ENCODE assay signal across 1 cellular context in genomic region chr19:10508707-10509106, GRCh38.
TF ChIP-seq lines count a peak whose summit lies in the region.

No MANE protein-coding gene starts in this region.

TF ChIP-seq in IMR-90, 13 proteins besides CTCF, POLR2A, EP300 and RAD21:
- no peak for TF ChIP-seq FOS (IDR thresholded peaks at IDR 0.05; ENCODE audit: low read depth, low read length)
- TF ChIP-seq NFE2L2 (IDR thresholded peaks at IDR 0.05; ENCODE audit: low read depth, low read length): no peak
- TF ChIP-seq MXI1 (IDR thresholded peaks at IDR 0.05; ENCODE audit: borderline replicate concordance, low read depth, low read length): no peak
- TF ChIP-seq, protein P1, sequence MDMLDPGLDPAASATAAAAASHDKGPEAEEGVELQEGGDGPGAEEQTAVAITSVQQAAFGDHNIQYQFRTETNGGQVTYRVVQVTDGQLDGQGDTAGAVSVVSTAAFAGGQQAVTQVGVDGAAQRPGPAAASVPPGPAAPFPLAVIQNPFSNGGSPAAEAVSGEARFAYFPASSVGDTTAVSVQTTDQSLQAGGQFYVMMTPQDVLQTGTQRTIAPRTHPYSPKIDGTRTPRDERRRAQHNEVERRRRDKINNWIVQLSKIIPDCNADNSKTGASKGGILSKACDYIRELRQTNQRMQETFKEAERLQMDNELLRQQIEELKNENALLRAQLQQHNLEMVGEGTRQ (IDR thresholded peaks at IDR 0.05; ENCODE audit: low read depth, low read length): no peak
- TF ChIP-seq, protein P2, sequence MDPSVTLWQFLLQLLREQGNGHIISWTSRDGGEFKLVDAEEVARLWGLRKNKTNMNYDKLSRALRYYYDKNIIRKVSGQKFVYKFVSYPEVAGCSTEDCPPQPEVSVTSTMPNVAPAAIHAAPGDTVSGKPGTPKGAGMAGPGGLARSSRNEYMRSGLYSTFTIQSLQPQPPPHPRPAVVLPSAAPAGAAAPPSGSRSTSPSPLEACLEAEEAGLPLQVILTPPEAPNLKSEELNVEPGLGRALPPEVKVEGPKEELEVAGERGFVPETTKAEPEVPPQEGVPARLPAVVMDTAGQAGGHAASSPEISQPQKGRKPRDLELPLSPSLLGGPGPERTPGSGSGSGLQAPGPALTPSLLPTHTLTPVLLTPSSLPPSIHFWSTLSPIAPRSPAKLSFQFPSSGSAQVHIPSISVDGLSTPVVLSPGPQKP (IDR thresholded peaks at IDR 0.05; ENCODE audit: borderline replicate concordance, low read depth, low read length): no peak
- no peak for TF ChIP-seq MAZ (IDR thresholded peaks at IDR 0.05; ENCODE audit: borderline replicate concordance, low read depth, low read length)
- TF ChIP-seq RCOR1 (IDR thresholded peaks at IDR 0.05; ENCODE audit: insufficient replicate concordance, low read length): no peak
- no peak for TF ChIP-seq RFX5 (IDR thresholded peaks at IDR 0.05; ENCODE audit: low read depth, low read length)
- no peak; the same call in 1 of the 2 replicates for TF ChIP-seq CEBPB (IDR thresholded peaks at IDR 0.05; ENCODE audit: low read depth, low read length)
- no peak for TF ChIP-seq BHLHE40 (IDR thresholded peaks at IDR 0.05; ENCODE audit: low read depth, low read length)
- no peak for TF ChIP-seq MAFK (IDR thresholded peaks at IDR 0.05; ENCODE audit: low read depth, low read length)
- TF ChIP-seq CHD1 (IDR thresholded peaks at IDR 0.05; ENCODE audit: low read depth, low read length): no peak
- TF ChIP-seq SMC3 (IDR thresholded peaks at IDR 0.05; ENCODE audit: low read depth, low read length): no peak
